In genomic region chr6:356828-357251, GRCh38 we compare ENCODE assay signal across 12 cellular contexts. TPM values are rescaled to one million over a fixed set of nuclear protein-coding genes. Genes with fewer than 3 reads are reported as not detected.
DNase-seq lines count a peak whose midpoint lies in the region; ATAC-seq and TF ChIP-seq lines count a peak whose summit lies in the region.
"Had no signal": no experiment of that assay in that cellular context is flagged by ENCODE, and none has a peak within 500 bp of the region (broad histone marks: within the 10 kb centered on the region; RNA-seq: fewer than 3 reads in every experiment).

No MANE protein-coding gene starts in this region.

- H3K4me1 Mint-ChIP-seq in activated T-cell treated with anti-CD3 and anti-CD28 coated beads, Interleukin-2, amount 50 U/mL, for 24 hours (ENCODE audit: low read depth), result peaks cover 22% of the 10 kb centered on the region

- no peaks in the 10 kb centered on the region for H3K36me3 Mint-ChIP-seq in activated T-cell treated with anti-CD3 and anti-CD28 coated beads, Interleukin-2, amount 50 U/mL, for 24 hours (ENCODE audit: low read depth)

- DNase-seq in activated T-cell treated with anti-CD3 and anti-CD28 coated beads, Interleukin-2, amount 50 U/mL, for 24 hours, result no peak
- no peak for DNase-seq in activated T-cell treated with anti-CD3 and anti-CD28 coated beads, Interleukin-2, amount 50 U/mL, for 1 hour
- DNase-seq in spleen, result peak; percentile 87
- DNase-seq in NCI-H2029 treated with DMSO at 0.1 percent for 48 hours (lab: John Stamatoyannopoulos, UW), result no peak
- no peak for DNase-seq in SHP77 (lab: John Stamatoyannopoulos, UW)
- DNase-seq in erythroblast (lab: John Stamatoyannopoulos, UW), result no peak
- DNase-seq: ACHN, NCI-H2029, trophoblast cell had no signal

- H3K4me3 ChIP-seq in spleen, result no peak overlapping the region
- H3K4me3 ChIP-seq: cardiac muscle cell had no signal

- peaks cover 0 to 13% (median 0%) of the 10 kb centered on the region in 6 donors for H3K36me3 ChIP-seq in spleen
- H3K36me3 ChIP-seq: cardiac muscle cell had no signal

- no peak for TF ChIP-seq CTCF in spleen (IDR thresholded peaks at IDR 0.05 in 8 of 11, conservative IDR thresholded peaks at IDR 0.05 in 3 of 11)

- H3K27me3 Mint-ChIP-seq in activated T-cell treated with anti-CD3 and anti-CD28 coated beads, Interleukin-2, amount 50 U/mL, for 24 hours, result no peaks in the 10 kb centered on the region

- ATAC-seq in GM21619 (IDR thresholded peaks at IDR 0.05; ENCODE audit: unreplicated experiment) (peak; percentile 42), HG03571 (IDR thresholded peaks at IDR 0.05; ENCODE audit: unreplicated experiment) (peak; percentile 57)

- no peak overlapping the region for H3K4me3 Mint-ChIP-seq in activated T-cell treated with anti-CD3 and anti-CD28 coated beads, Interleukin-2, amount 50 U/mL, for 24 hours

- 66 to 77% (median 74%) methylated on average over 11 of the region's 11 CpGs for WGBS in spleen, 5 donors

- H3K4me1 ChIP-seq in spleen, result peaks cover 0 to 49% (median 32%) of the 10 kb centered on the region in 6 donors

- H3K27ac Mint-ChIP-seq in activated T-cell treated with anti-CD3 and anti-CD28 coated beads, Interleukin-2, amount 50 U/mL, for 24 hours, result peak overlapping the region; percentile 53

- TF ChIP-seq POLR2A in spleen (IDR thresholded peaks at IDR 0.05), result no peak
- no peak for TF ChIP-seq POLR2A in erythroblast (IDR thresholded peaks at IDR 0.05; ENCODE audit: low read length)

- intact Hi-C loops in spleen (cut with DNase I; ENCODE audit: low total_unique reads), result no loop called here

- no peaks in the 10 kb centered on the region for H3K27me3 ChIP-seq in spleen (replicated peaks in 1 of 7)
- H3K27me3 ChIP-seq: cardiac muscle cell had no signal

- H3K9me3 Mint-ChIP-seq in activated T-cell treated with anti-CD3 and anti-CD28 coated beads, Interleukin-2, amount 50 U/mL, for 24 hours, result no peaks in the 10 kb centered on the region

- peak overlapping the region in 4 of 8 donors; percentile 4 to 64 (median 10) for H3K27ac ChIP-seq in spleen
- H3K27ac ChIP-seq: cardiac muscle cell had no signal

- H3K9me3 ChIP-seq in spleen, result no peaks in the 10 kb centered on the region

RNA-seq across cellular contexts. Expression of gene IRF4, which starts 34.7 kb away (rescaled TPM):
- total RNA-seq in spleen, result 10 to 100 TPM; 39.2 to 91.3 (median 52.0) TPM
- 10 to 100 TPM in 2 of 3 donors, 1 to 10 TPM in 1; 8.7 to 11.9 (median 11.2) TPM for polyA plus RNA-seq in spleen
- total RNA-seq: cardiac muscle cell had no signal
- polyA plus RNA-seq: cardiac muscle cell had no signal
